ENCODE assay signal across 1 cellular context in the genomic region with DNA sequence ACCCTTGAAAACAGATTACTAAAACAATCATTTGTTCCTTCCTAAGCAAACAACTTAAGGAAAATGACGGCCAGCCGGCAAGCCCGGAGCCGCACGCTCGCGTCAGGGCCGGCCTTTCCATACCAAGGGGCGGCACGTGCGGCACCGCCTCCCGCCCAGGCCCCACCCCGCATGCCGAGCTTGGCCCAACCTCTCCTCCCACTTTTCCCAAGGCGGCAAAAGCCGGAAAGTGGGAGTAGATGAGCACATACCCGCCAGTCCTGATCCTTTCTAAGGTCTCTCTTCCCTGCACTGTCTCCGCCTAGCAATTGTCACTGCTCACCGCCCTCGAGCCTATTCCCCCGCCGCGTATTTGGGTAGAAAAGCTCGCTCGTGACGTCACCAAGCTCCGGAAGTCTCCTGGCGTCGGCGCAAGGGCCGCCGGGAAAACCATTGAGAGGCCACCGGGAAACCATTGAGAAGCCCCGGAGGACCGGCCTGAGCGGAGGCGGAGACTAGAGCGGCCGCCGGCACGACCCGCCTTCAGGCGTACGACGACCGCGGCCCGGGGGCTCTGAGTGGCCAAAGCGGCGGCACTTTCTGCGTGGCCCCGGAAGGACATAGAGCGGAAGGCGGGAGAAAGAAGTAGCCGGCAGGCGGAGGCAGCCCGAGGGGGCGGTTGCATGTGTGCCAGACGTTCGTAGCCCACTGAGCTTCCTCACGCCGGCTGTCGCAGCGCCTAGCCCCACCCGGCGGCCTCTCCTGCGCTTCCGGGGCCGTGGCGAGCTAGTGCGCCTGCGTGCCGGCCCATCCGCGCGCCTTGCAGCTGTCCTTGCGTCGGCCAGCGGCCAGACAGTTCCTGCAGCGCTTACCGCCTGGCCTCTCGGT.
TF ChIP-seq lines count a peak whose summit lies in the region.

A gene with protein sequence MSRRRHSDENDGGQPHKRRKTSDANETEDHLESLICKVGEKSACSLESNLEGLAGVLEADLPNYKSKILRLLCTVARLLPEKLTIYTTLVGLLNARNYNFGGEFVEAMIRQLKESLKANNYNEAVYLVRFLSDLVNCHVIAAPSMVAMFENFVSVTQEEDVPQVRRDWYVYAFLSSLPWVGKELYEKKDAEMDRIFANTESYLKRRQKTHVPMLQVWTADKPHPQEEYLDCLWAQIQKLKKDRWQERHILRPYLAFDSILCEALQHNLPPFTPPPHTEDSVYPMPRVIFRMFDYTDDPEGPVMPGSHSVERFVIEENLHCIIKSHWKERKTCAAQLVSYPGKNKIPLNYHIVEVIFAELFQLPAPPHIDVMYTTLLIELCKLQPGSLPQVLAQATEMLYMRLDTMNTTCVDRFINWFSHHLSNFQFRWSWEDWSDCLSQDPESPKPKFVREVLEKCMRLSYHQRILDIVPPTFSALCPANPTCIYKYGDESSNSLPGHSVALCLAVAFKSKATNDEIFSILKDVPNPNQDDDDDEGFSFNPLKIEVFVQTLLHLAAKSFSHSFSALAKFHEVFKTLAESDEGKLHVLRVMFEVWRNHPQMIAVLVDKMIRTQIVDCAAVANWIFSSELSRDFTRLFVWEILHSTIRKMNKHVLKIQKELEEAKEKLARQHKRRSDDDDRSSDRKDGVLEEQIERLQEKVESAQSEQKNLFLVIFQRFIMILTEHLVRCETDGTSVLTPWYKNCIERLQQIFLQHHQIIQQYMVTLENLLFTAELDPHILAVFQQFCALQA (plus strand): TSS at position 830 of the 867 bp plus-strand sequence. CDS start 61 bp downstream, outside the sequence.
A gene (minus strand): TSS at position 377 of the 867 bp plus-strand sequence. CDS start 5,806 bp downstream, outside the sequence.

TF ChIP-seq in K562, 482 proteins besides CTCF, POLR2A, EP300 and RAD21 (continued from another document and continues in another):
- TF ChIP-seq, protein P1, sequence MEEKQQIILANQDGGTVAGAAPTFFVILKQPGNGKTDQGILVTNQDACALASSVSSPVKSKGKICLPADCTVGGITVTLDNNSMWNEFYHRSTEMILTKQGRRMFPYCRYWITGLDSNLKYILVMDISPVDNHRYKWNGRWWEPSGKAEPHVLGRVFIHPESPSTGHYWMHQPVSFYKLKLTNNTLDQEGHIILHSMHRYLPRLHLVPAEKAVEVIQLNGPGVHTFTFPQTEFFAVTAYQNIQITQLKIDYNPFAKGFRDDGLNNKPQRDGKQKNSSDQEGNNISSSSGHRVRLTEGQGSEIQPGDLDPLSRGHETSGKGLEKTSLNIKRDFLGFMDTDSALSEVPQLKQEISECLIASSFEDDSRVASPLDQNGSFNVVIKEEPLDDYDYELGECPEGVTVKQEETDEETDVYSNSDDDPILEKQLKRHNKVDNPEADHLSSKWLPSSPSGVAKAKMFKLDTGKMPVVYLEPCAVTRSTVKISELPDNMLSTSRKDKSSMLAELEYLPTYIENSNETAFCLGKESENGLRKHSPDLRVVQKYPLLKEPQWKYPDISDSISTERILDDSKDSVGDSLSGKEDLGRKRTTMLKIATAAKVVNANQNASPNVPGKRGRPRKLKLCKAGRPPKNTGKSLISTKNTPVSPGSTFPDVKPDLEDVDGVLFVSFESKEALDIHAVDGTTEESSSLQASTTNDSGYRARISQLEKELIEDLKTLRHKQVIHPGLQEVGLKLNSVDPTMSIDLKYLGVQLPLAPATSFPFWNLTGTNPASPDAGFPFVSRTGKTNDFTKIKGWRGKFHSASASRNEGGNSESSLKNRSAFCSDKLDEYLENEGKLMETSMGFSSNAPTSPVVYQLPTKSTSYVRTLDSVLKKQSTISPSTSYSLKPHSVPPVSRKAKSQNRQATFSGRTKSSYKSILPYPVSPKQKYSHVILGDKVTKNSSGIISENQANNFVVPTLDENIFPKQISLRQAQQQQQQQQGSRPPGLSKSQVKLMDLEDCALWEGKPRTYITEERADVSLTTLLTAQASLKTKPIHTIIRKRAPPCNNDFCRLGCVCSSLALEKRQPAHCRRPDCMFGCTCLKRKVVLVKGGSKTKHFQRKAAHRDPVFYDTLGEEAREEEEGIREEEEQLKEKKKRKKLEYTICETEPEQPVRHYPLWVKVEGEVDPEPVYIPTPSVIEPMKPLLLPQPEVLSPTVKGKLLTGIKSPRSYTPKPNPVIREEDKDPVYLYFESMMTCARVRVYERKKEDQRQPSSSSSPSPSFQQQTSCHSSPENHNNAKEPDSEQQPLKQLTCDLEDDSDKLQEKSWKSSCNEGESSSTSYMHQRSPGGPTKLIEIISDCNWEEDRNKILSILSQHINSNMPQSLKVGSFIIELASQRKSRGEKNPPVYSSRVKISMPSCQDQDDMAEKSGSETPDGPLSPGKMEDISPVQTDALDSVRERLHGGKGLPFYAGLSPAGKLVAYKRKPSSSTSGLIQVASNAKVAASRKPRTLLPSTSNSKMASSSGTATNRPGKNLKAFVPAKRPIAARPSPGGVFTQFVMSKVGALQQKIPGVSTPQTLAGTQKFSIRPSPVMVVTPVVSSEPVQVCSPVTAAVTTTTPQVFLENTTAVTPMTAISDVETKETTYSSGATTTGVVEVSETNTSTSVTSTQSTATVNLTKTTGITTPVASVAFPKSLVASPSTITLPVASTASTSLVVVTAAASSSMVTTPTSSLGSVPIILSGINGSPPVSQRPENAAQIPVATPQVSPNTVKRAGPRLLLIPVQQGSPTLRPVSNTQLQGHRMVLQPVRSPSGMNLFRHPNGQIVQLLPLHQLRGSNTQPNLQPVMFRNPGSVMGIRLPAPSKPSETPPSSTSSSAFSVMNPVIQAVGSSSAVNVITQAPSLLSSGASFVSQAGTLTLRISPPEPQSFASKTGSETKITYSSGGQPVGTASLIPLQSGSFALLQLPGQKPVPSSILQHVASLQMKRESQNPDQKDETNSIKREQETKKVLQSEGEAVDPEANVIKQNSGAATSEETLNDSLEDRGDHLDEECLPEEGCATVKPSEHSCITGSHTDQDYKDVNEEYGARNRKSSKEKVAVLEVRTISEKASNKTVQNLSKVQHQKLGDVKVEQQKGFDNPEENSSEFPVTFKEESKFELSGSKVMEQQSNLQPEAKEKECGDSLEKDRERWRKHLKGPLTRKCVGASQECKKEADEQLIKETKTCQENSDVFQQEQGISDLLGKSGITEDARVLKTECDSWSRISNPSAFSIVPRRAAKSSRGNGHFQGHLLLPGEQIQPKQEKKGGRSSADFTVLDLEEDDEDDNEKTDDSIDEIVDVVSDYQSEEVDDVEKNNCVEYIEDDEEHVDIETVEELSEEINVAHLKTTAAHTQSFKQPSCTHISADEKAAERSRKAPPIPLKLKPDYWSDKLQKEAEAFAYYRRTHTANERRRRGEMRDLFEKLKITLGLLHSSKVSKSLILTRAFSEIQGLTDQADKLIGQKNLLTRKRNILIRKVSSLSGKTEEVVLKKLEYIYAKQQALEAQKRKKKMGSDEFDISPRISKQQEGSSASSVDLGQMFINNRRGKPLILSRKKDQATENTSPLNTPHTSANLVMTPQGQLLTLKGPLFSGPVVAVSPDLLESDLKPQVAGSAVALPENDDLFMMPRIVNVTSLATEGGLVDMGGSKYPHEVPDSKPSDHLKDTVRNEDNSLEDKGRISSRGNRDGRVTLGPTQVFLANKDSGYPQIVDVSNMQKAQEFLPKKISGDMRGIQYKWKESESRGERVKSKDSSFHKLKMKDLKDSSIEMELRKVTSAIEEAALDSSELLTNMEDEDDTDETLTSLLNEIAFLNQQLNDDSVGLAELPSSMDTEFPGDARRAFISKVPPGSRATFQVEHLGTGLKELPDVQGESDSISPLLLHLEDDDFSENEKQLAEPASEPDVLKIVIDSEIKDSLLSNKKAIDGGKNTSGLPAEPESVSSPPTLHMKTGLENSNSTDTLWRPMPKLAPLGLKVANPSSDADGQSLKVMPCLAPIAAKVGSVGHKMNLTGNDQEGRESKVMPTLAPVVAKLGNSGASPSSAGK (IDR thresholded peaks at IDR 0.05) = peak; percentile 85
- TF ChIP-seq, protein P2, sequence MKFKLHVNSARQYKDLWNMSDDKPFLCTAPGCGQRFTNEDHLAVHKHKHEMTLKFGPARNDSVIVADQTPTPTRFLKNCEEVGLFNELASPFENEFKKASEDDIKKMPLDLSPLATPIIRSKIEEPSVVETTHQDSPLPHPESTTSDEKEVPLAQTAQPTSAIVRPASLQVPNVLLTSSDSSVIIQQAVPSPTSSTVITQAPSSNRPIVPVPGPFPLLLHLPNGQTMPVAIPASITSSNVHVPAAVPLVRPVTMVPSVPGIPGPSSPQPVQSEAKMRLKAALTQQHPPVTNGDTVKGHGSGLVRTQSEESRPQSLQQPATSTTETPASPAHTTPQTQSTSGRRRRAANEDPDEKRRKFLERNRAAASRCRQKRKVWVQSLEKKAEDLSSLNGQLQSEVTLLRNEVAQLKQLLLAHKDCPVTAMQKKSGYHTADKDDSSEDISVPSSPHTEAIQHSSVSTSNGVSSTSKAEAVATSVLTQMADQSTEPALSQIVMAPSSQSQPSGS (CRISPR knock-in tag; IDR thresholded peaks at IDR 0.05) = no peak
- TF ChIP-seq NR2F6 (CRISPR knock-in tag; IDR thresholded peaks at IDR 0.05) = no peak
- TF ChIP-seq MAZ (CRISPR knock-in tag; conservative IDR thresholded peaks at IDR 0.05 in 1 of 2, IDR thresholded peaks at IDR 0.05 in 1 of 2) = peak; percentile 73 to 76
- TF ChIP-seq ZBTB8A (IDR thresholded peaks at IDR 0.05; ENCODE audit: partially characterized antibody) = no peak
- TF ChIP-seq TSC22D4 (tag; IDR thresholded peaks at IDR 0.05) = no peak
- TF ChIP-seq, protein P3, sequence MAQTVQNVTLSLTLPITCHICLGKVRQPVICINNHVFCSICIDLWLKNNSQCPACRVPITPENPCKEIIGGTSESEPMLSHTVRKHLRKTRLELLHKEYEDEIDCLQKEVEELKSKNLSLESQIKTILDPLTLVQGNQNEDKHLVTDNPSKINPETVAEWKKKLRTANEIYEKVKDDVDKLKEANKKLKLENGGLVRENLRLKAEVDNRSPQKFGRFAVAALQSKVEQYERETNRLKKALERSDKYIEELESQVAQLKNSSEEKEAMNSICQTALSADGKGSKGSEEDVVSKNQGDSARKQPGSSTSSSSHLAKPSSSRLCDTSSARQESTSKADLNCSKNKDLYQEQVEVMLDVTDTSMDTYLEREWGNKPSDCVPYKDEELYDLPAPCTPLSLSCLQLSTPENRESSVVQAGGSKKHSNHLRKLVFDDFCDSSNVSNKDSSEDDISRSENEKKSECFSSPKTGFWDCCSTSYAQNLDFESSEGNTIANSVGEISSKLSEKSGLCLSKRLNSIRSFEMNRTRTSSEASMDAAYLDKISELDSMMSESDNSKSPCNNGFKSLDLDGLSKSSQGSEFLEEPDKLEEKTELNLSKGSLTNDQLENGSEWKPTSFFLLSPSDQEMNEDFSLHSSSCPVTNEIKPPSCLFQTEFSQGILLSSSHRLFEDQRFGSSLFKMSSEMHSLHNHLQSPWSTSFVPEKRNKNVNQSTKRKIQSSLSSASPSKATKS (CRISPR knock-in tag; IDR thresholded peaks at IDR 0.05) = no peak
- no peak for TF ChIP-seq CBX2 (IDR thresholded peaks at IDR 0.05; ENCODE audit: insufficient read depth, low read length, poor library complexity, severe bottlenecking)
- TF ChIP-seq, protein P4, sequence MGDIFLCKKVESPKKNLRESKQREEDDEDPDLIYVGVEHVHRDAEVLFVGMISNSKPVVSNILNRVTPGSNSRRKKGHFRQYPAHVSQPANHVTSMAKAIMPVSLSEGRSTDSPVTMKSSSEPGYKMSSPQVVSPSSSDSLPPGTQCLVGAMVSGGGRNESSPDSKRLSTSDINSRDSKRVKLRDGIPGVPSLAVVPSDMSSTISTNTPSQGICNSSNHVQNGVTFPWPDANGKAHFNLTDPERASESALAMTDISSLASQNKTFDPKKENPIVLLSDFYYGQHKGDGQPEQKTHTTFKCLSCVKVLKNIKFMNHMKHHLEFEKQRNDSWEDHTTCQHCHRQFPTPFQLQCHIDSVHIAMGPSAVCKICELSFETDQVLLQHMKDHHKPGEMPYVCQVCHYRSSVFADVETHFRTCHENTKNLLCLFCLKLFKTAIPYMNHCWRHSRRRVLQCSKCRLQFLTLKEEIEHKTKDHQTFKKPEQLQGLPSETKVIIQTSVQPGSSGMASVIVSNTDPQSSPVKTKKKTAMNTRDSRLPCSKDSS (IDR thresholded peaks at IDR 0.05; ENCODE audit: low read depth, partially characterized antibody) = no peak
- TF ChIP-seq, protein P5, sequence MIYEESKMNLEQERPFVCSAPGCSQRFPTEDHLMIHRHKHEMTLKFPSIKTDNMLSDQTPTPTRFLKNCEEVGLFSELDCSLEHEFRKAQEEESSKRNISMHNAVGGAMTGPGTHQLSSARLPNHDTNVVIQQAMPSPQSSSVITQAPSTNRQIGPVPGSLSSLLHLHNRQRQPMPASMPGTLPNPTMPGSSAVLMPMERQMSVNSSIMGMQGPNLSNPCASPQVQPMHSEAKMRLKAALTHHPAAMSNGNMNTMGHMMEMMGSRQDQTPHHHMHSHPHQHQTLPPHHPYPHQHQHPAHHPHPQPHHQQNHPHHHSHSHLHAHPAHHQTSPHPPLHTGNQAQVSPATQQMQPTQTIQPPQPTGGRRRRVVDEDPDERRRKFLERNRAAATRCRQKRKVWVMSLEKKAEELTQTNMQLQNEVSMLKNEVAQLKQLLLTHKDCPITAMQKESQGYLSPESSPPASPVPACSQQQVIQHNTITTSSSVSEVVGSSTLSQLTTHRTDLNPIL (CRISPR knock-in tag; IDR thresholded peaks at IDR 0.05) = no peak
- peak; percentile 94 for TF ChIP-seq SNIP1 (IDR thresholded peaks at IDR 0.05; ENCODE audit: low read depth)
- TF ChIP-seq, protein P6, sequence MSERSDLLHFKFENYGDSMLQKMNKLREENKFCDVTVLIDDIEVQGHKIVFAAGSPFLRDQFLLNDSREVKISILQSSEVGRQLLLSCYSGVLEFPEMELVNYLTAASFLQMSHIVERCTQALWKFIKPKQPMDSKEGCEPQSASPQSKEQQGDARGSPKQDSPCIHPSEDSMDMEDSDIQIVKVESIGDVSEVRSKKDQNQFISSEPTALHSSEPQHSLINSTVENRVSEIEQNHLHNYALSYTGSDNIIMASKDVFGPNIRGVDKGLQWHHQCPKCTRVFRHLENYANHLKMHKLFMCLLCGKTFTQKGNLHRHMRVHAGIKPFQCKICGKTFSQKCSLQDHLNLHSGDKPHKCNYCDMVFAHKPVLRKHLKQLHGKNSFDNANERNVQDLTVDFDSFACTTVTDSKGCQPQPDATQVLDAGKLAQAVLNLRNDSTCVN (CRISPR knock-in tag; IDR thresholded peaks at IDR 0.05) = 0 out of 2 replicates have a peak, but pooled peaks have one; percentile 60
- TF ChIP-seq L3MBTL2 (IDR thresholded peaks at IDR 0.05) = peak; percentile 95
- no peak for TF ChIP-seq IRF2 (CRISPR knock-in tag; IDR thresholded peaks at IDR 0.05)
- TF ChIP-seq IFI16 (CRISPR knock-in tag; IDR thresholded peaks at IDR 0.05) = no peak
- no peak for TF ChIP-seq NFXL1 (CRISPR knock-in tag; IDR thresholded peaks at IDR 0.05)
- TF ChIP-seq ZNF12 (CRISPR knock-in tag; IDR thresholded peaks at IDR 0.05) = no peak; the same call in 1 of the 2 replicates
- TF ChIP-seq, protein P7, sequence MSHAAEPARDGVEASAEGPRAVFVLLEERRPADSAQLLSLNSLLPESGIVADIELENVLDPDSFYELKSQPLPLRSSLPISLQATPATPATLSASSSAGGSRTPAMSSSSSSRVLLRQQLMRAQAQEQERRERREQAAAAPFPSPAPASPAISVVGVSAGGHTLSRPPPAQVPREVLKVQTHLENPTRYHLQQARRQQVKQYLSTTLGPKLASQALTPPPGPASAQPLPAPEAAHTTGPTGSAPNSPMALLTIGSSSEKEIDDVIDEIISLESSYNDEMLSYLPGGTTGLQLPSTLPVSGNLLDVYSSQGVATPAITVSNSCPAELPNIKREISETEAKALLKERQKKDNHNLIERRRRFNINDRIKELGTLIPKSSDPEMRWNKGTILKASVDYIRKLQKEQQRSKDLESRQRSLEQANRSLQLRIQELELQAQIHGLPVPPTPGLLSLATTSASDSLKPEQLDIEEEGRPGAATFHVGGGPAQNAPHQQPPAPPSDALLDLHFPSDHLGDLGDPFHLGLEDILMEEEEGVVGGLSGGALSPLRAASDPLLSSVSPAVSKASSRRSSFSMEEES (CRISPR knock-in tag; IDR thresholded peaks at IDR 0.05) = no peak
- TF ChIP-seq ZKSCAN3 (CRISPR knock-in tag; IDR thresholded peaks at IDR 0.05) = no peak
